ENCODE assay signal across 9 cellular contexts in the genomic region with DNA sequence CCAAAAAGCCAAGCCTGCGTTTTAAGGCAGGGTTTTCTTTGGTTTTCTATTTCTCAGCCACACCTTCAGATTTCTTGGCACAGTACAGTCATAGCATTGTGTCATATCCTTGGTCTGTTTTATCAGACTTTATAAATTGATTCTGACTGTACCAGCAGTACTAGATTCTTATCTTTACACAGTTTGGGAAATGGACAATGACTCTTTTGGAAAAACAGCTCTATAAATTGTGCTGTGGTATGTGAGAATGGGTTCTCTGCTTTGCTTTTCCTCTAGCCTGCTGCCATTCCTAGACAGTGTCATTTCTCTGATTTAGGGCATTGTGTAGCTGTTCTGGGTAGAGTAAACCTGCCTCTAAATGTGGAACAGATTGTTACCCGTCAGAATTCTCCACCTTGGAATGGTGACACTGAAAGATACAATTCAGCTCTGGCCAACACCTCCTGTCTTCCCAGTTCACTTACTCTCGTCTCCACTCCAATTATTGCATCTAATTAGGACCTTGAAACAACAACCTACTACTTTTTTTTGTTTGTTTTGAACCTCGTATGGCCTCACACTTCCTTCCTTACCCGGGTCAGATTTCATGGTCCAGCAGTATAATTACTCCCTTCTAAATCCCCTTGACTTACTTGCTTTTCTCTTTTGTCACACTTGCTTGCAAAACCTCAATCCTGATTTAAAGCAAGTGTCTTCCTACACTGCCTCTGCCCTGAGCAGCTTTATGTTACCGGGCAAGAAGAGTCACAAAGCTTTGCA.
DNase-seq lines count a peak whose midpoint lies in the region; ATAC-seq and TF ChIP-seq lines count a peak whose summit lies in the region.
"Had no signal": no experiment of that assay in that cellular context is flagged by ENCODE, and none has a peak within 500 bp of the region (broad histone marks: within the 10 kb centered on the region; RNA-seq: fewer than 3 reads in every experiment).

No MANE protein-coding gene starts in this region.

- TF ChIP-seq CTCF in WERI-Rb-1 (IDR thresholded peaks at IDR 0.05; ENCODE audit: low read depth, low read length), result no peak
- no peak for TF ChIP-seq CTCF in right atrium auricular region (IDR thresholded peaks at IDR 0.05)
- TF ChIP-seq CTCF in suprapubic skin (IDR thresholded peaks at IDR 0.05), result no peak
- TF ChIP-seq CTCF in MM.1S (IDR thresholded peaks at IDR 0.05; ENCODE audit: low read length), result no peak

- 21% methylated on average over 6 of the region's 6 CpGs for WGBS in suprapubic skin

- no peak for TF ChIP-seq POLR2A in suprapubic skin (IDR thresholded peaks at IDR 0.05)

- no peaks in the 10 kb centered on the region for H4K20me1 ChIP-seq in MM.1S (ENCODE audit: insufficient read depth, low read length)

- H3K36me3 ChIP-seq in WERI-Rb-1, result no peaks in the 10 kb centered on the region
- H3K36me3 ChIP-seq in right atrium auricular region, result no peaks in the 10 kb centered on the region
- H3K36me3 ChIP-seq in suprapubic skin, result no peaks in the 10 kb centered on the region
- no peaks in the 10 kb centered on the region for H3K36me3 ChIP-seq in MM.1S (replicated peaks; ENCODE audit: insufficient read depth, low read length)

- peak; percentile 55 for DNase-seq in HS-5 (ENCODE audit: low read depth)
- peak; percentile 23 for DNase-seq in WERI-Rb-1
- no peak for DNase-seq in right atrium auricular region (ENCODE audit: low spot score)
- DNase-seq in suprapubic skin (ENCODE audit: low spot score in 2 of 2), result no peak
- no peak for DNase-seq in midbrain (lab: John Stamatoyannopoulos, UW)
- DNase-seq in MM.1S, result no peak
- DNase-seq: T-cell had no signal

- H3K27ac ChIP-seq in WERI-Rb-1 (peak overlapping the region; percentile 29; the same call in 1 of the 2 replicates), right atrium auricular region (peak overlapping the region; percentile 57 to 58), suprapubic skin (peak overlapping the region; percentile 16), MM.1S (ENCODE audit: low read length) (no peak overlapping the region)

- H3K4me1 ChIP-seq in right atrium auricular region, result peaks cover 0 to 49% of the 10 kb centered on the region in 2 donors
- H3K4me1 ChIP-seq in suprapubic skin, result peaks cover 45% of the 10 kb centered on the region
- H3K4me1 ChIP-seq in MM.1S (ENCODE audit: low read length), result peaks cover 9% of the 10 kb centered on the region

- H3K27me3 ChIP-seq in WERI-Rb-1 (ENCODE audit: insufficient read depth, low read depth, severe bottlenecking) (no peaks in the 10 kb centered on the region), right atrium auricular region (no peaks in the 10 kb centered on the region), suprapubic skin (no peaks in the 10 kb centered on the region), MM.1S (replicated peaks; ENCODE audit: insufficient read depth, low read length) (no peaks in the 10 kb centered on the region)

- ATAC-seq in GM18907 (IDR thresholded peaks at IDR 0.05; ENCODE audit: unreplicated experiment) (no peak), HG03354 (IDR thresholded peaks at IDR 0.05; ENCODE audit: poor library complexity, severe bottlenecking, unreplicated experiment) (no peak)
- ATAC-seq: T-cell had no signal

- H3K79me2 ChIP-seq in MM.1S (ENCODE audit: low read length), result no peaks in the 10 kb centered on the region

- no peaks in the 10 kb centered on the region for H3F3A ChIP-seq in MM.1S (ENCODE audit: insufficient read depth, low read length)

- H2AFZ ChIP-seq in MM.1S (ENCODE audit: low read length), result no peak overlapping the region

- H3K4me3 ChIP-seq in WERI-Rb-1 (ENCODE audit: low read depth, low read length) (no peak overlapping the region), right atrium auricular region (no peak overlapping the region), suprapubic skin (no peak overlapping the region), MM.1S (ENCODE audit: low read length) (no peak overlapping the region)

- H3K4me2 ChIP-seq in MM.1S (ENCODE audit: low read depth, low read length), result no peak overlapping the region

- no peak for TF ChIP-seq EP300 in suprapubic skin (IDR thresholded peaks at IDR 0.05)

- H3K9me2 ChIP-seq in MM.1S (replicated peaks; ENCODE audit: insufficient read depth, low read length), result no peaks in the 10 kb centered on the region

- H3K9me3 ChIP-seq in WERI-Rb-1 (ENCODE audit: severe bottlenecking) (no peaks in the 10 kb centered on the region), right atrium auricular region (no peaks in the 10 kb centered on the region), suprapubic skin (no peaks in the 10 kb centered on the region), MM.1S (replicated peaks; ENCODE audit: insufficient read depth, low read length) (no peaks in the 10 kb centered on the region)

- no peak overlapping the region for H3K9ac ChIP-seq in MM.1S (ENCODE audit: low read length)

Comparison
In these comparisons a context has a peak if more than half of its experiments do, and no peak if none do; other contexts are left out.
1. DNase-seq: peak in HS-5 (single experiment) and WERI-Rb-1 (single experiment); none in right atrium auricular region (single experiment), suprapubic skin (0 of 2), midbrain (single experiment) and MM.1S (single experiment).